2 cellular contexts compared by ENCODE assay signal in genomic region chr17:64938925-64939474, GRCh38.
A peak's percentile ranks its signal among the peaks of the same experiment; 100 is the strongest.
TF ChIP-seq lines count a peak whose summit lies in the region.

No MANE protein-coding gene starts in this region.

TF ChIP-seq in K562, 482 proteins besides CTCF, POLR2A, EP300 and RAD21 (continued from another document and continues in another):
- TF ChIP-seq CUX1 (CRISPR knock-in tag; IDR thresholded peaks at IDR 0.05), result no peak
- no peak for TF ChIP-seq HMBOX1 (IDR thresholded peaks at IDR 0.05)
- TF ChIP-seq ZNF184 (CRISPR knock-in tag; IDR thresholded peaks at IDR 0.05), result no peak
- no peak for TF ChIP-seq FOSL1 (tag; conservative IDR thresholded peaks at IDR 0.05)
- TF ChIP-seq, protein P1, sequence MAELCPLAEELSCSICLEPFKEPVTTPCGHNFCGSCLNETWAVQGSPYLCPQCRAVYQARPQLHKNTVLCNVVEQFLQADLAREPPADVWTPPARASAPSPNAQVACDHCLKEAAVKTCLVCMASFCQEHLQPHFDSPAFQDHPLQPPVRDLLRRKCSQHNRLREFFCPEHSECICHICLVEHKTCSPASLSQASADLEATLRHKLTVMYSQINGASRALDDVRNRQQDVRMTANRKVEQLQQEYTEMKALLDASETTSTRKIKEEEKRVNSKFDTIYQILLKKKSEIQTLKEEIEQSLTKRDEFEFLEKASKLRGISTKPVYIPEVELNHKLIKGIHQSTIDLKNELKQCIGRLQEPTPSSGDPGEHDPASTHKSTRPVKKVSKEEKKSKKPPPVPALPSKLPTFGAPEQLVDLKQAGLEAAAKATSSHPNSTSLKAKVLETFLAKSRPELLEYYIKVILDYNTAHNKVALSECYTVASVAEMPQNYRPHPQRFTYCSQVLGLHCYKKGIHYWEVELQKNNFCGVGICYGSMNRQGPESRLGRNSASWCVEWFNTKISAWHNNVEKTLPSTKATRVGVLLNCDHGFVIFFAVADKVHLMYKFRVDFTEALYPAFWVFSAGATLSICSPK (IDR thresholded peaks at IDR 0.05; ENCODE audit: borderline replicate concordance), result no peak
- no peak for TF ChIP-seq KDM1A (IDR thresholded peaks at IDR 0.05)
- no peak for TF ChIP-seq HNRNPK (IDR thresholded peaks at IDR 0.05; ENCODE audit: low read depth, low read length, poor library complexity, severe bottlenecking)
- TF ChIP-seq ZBTB2 (IDR thresholded peaks at IDR 0.05), result peak; percentile 24; the same call in 1 of the 2 replicates
- TF ChIP-seq, protein P2, sequence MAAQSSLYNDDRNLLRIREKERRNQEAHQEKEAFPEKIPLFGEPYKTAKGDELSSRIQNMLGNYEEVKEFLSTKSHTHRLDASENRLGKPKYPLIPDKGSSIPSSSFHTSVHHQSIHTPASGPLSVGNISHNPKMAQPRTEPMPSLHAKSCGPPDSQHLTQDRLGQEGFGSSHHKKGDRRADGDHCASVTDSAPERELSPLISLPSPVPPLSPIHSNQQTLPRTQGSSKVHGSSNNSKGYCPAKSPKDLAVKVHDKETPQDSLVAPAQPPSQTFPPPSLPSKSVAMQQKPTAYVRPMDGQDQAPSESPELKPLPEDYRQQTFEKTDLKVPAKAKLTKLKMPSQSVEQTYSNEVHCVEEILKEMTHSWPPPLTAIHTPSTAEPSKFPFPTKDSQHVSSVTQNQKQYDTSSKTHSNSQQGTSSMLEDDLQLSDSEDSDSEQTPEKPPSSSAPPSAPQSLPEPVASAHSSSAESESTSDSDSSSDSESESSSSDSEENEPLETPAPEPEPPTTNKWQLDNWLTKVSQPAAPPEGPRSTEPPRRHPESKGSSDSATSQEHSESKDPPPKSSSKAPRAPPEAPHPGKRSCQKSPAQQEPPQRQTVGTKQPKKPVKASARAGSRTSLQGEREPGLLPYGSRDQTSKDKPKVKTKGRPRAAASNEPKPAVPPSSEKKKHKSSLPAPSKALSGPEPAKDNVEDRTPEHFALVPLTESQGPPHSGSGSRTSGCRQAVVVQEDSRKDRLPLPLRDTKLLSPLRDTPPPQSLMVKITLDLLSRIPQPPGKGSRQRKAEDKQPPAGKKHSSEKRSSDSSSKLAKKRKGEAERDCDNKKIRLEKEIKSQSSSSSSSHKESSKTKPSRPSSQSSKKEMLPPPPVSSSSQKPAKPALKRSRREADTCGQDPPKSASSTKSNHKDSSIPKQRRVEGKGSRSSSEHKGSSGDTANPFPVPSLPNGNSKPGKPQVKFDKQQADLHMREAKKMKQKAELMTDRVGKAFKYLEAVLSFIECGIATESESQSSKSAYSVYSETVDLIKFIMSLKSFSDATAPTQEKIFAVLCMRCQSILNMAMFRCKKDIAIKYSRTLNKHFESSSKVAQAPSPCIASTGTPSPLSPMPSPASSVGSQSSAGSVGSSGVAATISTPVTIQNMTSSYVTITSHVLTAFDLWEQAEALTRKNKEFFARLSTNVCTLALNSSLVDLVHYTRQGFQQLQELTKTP (IDR thresholded peaks at IDR 0.05; ENCODE audit: low read depth in 1 of 2, partially characterized antibody in 2 of 2), result no peak

TF ChIP-seq in HepG2, 621 proteins besides CTCF, POLR2A, EP300 and RAD21 (continued from another document and continues in another):
- TF ChIP-seq CEBPZ (IDR thresholded peaks at IDR 0.05; ENCODE audit: low read length) (no peak), ZNF557 (CRISPR knock-in tag; IDR thresholded peaks at IDR 0.05) (no peak), ZSCAN5A (CRISPR knock-in tag; IDR thresholded peaks at IDR 0.05; ENCODE audit: borderline replicate concordance) (no peak), ARHGAP35 (CRISPR knock-in tag; IDR thresholded peaks at IDR 0.05; ENCODE audit: borderline replicate concordance) (no peak), ESRRA (CRISPR knock-in tag; IDR thresholded peaks at IDR 0.05; ENCODE audit: low read depth) (peak; percentile 51; the same call in 1 of the 2 replicates), ZBTB40 (IDR thresholded peaks at IDR 0.05) (no peak), ZBTB40 (CRISPR knock-in tag; IDR thresholded peaks at IDR 0.05) (no peak), ZSCAN30 (CRISPR knock-in tag; IDR thresholded peaks at IDR 0.05) (no peak), SMARCC2 (IDR thresholded peaks at IDR 0.05) (no peak)
- TF ChIP-seq, protein P3, sequence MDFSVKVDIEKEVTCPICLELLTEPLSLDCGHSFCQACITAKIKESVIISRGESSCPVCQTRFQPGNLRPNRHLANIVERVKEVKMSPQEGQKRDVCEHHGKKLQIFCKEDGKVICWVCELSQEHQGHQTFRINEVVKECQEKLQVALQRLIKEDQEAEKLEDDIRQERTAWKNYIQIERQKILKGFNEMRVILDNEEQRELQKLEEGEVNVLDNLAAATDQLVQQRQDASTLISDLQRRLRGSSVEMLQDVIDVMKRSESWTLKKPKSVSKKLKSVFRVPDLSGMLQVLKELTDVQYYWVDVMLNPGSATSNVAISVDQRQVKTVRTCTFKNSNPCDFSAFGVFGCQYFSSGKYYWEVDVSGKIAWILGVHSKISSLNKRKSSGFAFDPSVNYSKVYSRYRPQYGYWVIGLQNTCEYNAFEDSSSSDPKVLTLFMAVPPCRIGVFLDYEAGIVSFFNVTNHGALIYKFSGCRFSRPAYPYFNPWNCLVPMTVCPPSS (IDR thresholded peaks at IDR 0.05), result no peak
- TF ChIP-seq, protein P4, sequence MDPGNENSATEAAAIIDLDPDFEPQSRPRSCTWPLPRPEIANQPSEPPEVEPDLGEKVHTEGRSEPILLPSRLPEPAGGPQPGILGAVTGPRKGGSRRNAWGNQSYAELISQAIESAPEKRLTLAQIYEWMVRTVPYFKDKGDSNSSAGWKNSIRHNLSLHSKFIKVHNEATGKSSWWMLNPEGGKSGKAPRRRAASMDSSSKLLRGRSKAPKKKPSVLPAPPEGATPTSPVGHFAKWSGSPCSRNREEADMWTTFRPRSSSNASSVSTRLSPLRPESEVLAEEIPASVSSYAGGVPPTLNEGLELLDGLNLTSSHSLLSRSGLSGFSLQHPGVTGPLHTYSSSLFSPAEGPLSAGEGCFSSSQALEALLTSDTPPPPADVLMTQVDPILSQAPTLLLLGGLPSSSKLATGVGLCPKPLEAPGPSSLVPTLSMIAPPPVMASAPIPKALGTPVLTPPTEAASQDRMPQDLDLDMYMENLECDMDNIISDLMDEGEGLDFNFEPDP (CRISPR knock-in tag; conservative IDR thresholded peaks at IDR 0.05), result no peak
- TF ChIP-seq, protein P5, sequence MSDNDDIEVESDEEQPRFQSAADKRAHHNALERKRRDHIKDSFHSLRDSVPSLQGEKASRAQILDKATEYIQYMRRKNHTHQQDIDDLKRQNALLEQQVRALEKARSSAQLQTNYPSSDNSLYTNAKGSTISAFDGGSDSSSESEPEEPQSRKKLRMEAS (IDR thresholded peaks at IDR 0.05), result no peak
